ENCODE assay signal across 11 cellular contexts in the genomic region with DNA sequence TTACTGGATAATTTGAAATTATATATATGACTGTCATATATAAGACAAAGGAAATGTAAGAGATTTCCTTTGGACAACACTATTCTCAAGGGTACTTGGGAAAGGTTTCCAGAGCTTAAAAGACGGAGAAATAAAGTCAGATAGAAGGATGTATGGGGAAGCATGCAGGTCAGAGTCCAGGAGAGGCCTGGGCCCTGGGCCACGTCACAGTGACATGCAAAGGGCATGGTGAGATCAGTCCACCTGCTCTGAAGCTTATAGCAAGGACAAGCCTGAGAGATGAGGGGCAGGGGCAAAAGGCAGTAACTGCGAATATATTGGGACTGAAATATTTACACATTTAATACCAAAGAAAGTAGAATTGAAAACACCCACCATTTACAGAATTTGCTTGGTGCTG.
"Had no signal": no experiment of that assay in that cellular context is flagged by ENCODE, and none has a peak within 500 bp of the region (broad histone marks: within the 10 kb centered on the region; RNA-seq: fewer than 3 reads in every experiment).

No MANE protein-coding gene starts in this region.

- H3K9me3 ChIP-seq: HAP-1 had no signal

- H3K9ac ChIP-seq: GM23248 had no signal

- H3K4me2 ChIP-seq: GM23338 had no signal

- H3K36me3 ChIP-seq: HAP-1 had no signal

- ATAC-seq: GM23338, HCT116 had no signal

- FAIRE-seq: H1, H54 had no signal

- DNase-seq: GM23248, GOT3, H7, H9, HCEC 1CT, HFFc6 had no signal

- H3K4me3 ChIP-seq: GM23248, GM23338, HAP-1 had no signal

- H3K27ac ChIP-seq: GM23248 had no signal
